ENCODE assay signal across 1 cellular context in the genomic region with DNA sequence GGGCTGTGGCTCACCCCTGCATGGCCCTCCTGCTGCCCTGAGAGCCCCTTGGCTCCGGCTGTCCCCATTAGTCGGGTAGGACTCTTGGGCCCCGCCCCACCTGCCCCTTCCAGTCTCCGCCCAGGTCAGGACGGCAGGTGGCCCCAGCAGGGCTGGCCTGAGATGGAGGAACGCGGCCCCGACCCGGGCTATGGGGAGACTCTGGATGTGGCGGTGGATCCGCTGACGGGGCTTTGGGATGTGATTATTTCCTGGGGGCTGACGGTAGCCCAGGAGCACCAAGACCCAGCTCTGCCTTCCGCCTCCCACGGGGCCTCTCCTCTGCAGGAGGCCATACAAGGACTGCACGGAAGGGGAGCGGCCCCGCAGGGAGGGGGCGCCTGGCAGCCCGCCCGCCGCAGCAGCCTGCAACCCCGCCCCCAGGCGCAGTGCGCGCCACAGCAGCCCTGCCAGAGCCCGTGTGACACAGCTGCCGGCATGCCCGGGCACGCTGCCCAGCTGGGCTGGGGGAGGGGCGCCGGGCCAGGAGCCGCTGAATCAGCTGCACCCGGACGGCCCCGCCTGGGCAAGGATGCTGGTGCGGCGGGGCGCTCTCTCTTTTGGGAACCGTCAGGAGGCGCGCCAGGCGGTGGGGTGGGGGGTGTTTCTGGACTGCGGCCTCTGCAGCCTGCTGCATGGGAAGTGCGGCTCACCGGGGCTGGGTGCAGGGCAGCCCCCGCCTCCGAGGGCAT.
A peak's percentile ranks its signal among the peaks of the same experiment; 100 is the strongest.
TF ChIP-seq lines count a peak whose summit lies in the region.

No MANE protein-coding gene starts in this region.

TF ChIP-seq in K562, 482 proteins besides CTCF, POLR2A, EP300 and RAD21 (continued from another document and continues in another):
- TF ChIP-seq, protein P1, sequence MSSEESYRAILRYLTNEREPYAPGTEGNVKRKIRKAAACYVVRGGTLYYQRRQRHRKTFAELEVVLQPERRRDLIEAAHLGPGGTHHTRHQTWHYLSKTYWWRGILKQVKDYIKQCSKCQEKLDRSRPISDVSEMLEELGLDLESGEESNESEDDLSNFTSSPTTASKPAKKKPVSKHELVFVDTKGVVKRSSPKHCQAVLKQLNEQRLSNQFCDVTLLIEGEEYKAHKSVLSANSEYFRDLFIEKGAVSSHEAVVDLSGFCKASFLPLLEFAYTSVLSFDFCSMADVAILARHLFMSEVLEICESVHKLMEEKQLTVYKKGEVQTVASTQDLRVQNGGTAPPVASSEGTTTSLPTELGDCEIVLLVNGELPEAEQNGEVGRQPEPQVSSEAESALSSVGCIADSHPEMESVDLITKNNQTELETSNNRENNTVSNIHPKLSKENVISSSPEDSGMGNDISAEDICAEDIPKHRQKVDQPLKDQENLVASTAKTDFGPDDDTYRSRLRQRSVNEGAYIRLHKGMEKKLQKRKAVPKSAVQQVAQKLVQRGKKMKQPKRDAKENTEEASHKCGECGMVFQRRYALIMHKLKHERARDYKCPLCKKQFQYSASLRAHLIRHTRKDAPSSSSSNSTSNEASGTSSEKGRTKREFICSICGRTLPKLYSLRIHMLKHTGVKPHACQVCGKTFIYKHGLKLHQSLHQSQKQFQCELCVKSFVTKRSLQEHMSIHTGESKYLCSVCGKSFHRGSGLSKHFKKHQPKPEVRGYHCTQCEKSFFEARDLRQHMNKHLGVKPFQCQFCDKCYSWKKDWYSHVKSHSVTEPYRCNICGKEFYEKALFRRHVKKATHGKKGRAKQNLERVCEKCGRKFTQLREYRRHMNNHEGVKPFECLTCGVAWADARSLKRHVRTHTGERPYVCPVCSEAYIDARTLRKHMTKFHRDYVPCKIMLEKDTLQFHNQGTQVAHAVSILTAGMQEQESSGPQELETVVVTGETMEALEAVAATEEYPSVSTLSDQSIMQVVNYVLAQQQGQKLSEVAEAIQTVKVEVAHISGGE (CRISPR knock-in tag; IDR thresholded peaks at IDR 0.05) = no peak
- TF ChIP-seq TAL1 (IDR thresholded peaks at IDR 0.05) = no peak
- TF ChIP-seq ZNF395 (CRISPR knock-in tag; IDR thresholded peaks at IDR 0.05) = peak; percentile 69; the same call in 1 of the 2 replicates
- no peak for TF ChIP-seq ZC3H4 (CRISPR knock-in tag; IDR thresholded peaks at IDR 0.05; ENCODE audit: borderline replicate concordance)
- TF ChIP-seq NFIX (CRISPR knock-in tag; IDR thresholded peaks at IDR 0.05; ENCODE audit: low read depth) = no peak
- 0 out of 2 replicates have a peak, but pooled peaks have one; percentile 19 for TF ChIP-seq ZBTB9 (CRISPR knock-in tag; IDR thresholded peaks at IDR 0.05)
- no peak for TF ChIP-seq ILK (tag; IDR thresholded peaks at IDR 0.05; ENCODE audit: borderline replicate concordance, low read depth)
- peak in 1 of 2 experiments; percentile 36; a peak in 1 of 4 replicates for TF ChIP-seq HDAC1 (IDR thresholded peaks at IDR 0.05)
- TF ChIP-seq POLR2H (tag; IDR thresholded peaks at IDR 0.05; ENCODE audit: low read depth) = no peak
- no peak for TF ChIP-seq ZNF316 (IDR thresholded peaks at IDR 0.05)
- TF ChIP-seq YBX1 (IDR thresholded peaks at IDR 0.05) = no peak
- no peak for TF ChIP-seq HOXB6 (CRISPR knock-in tag; IDR thresholded peaks at IDR 0.05; ENCODE audit: borderline replicate concordance)
- peak; percentile 51; the same call in 1 of the 2 replicates for TF ChIP-seq ATF7 (IDR thresholded peaks at IDR 0.05)
- peak; percentile 63 for TF ChIP-seq FIP1L1 (IDR thresholded peaks at IDR 0.05; ENCODE audit: low read depth, low read length, poor library complexity, severe bottlenecking)
- TF ChIP-seq SMARCB1 (IDR thresholded peaks at IDR 0.05; ENCODE audit: insufficient read length, low read depth) = no peak
- TF ChIP-seq SMARCE1 (IDR thresholded peaks at IDR 0.05) = no peak
- TF ChIP-seq NFYB (IDR thresholded peaks at IDR 0.05; ENCODE audit: extremely low read depth, insufficient read length) = no peak
- no peak for TF ChIP-seq ZNF668 (CRISPR knock-in tag; IDR thresholded peaks at IDR 0.05)
- TF ChIP-seq YY1 (IDR thresholded peaks at IDR 0.05; ENCODE audit: borderline replicate concordance in 1 of 3, control insufficient read depth in 1 of 3, extremely low read depth in 1 of 3, insufficient read depth in 3 of 3, insufficient read length in 1 of 3, insufficient replicate concordance in 2 of 3, low read depth in 1 of 3, low read length in 2 of 3) = peak in 2 of 3 experiments; percentile 22 to 58
- TF ChIP-seq CREB1 (IDR thresholded peaks at IDR 0.05) = no peak
- no peak for TF ChIP-seq CREB1 (CRISPR knock-in tag; IDR thresholded peaks at IDR 0.05)
- TF ChIP-seq HOMEZ (CRISPR knock-in tag; IDR thresholded peaks at IDR 0.05) = no peak
- no peak for TF ChIP-seq PHTF2 (CRISPR knock-in tag; IDR thresholded peaks at IDR 0.05)
- no peak for TF ChIP-seq PRMT5 (CRISPR knock-in tag; IDR thresholded peaks at IDR 0.05)
- peak; percentile 81 for TF ChIP-seq U2AF1 (optimal IDR thresholded peaks at IDR 0.05; ENCODE audit: low read depth, low read length)
- TF ChIP-seq MTA1 (IDR thresholded peaks at IDR 0.05; ENCODE audit: borderline replicate concordance) = no peak
- no peak for TF ChIP-seq MBD2 (IDR thresholded peaks at IDR 0.05; ENCODE audit: borderline replicate concordance, low read depth)
- peak; percentile 71; the same call in 1 of the 2 replicates for TF ChIP-seq MTA3 (IDR thresholded peaks at IDR 0.05; ENCODE audit: borderline replicate concordance)
- 0 out of 2 replicates have a peak, but pooled peaks have one; percentile 14 for TF ChIP-seq KLF13 (tag; IDR thresholded peaks at IDR 0.05; ENCODE audit: borderline replicate concordance, low read depth)
- TF ChIP-seq SIRT6 (IDR thresholded peaks at IDR 0.05; ENCODE audit: low read depth, low read length) = no peak
- peak; percentile 29; the same call in 1 of the 2 replicates for TF ChIP-seq ZFX (CRISPR knock-in tag; IDR thresholded peaks at IDR 0.05)
- peak; percentile 51; the same call in 1 of the 2 replicates for TF ChIP-seq ZNF740 (CRISPR knock-in tag; IDR thresholded peaks at IDR 0.05)
- no peak for TF ChIP-seq ZNF740 (tag; IDR thresholded peaks at IDR 0.05)
- no peak for TF ChIP-seq BRD9 (IDR thresholded peaks at IDR 0.05; ENCODE audit: low read depth, partially characterized antibody)
- TF ChIP-seq ARHGAP35 (IDR thresholded peaks at IDR 0.05; ENCODE audit: partially characterized antibody) = no peak
- TF ChIP-seq RFX1 (IDR thresholded peaks at IDR 0.05) = no peak
- peak; percentile 48 for TF ChIP-seq KDM5B (IDR thresholded peaks at IDR 0.05; ENCODE audit: insufficient replicate concordance, low read depth, low read length)
- TF ChIP-seq SRSF7 (optimal IDR thresholded peaks at IDR 0.05; ENCODE audit: low read depth, low read length) = no peak
- TF ChIP-seq PHF8 (IDR thresholded peaks at IDR 0.05; ENCODE audit: borderline replicate concordance, low read length) = peak; percentile 43; the same call in 1 of the 2 replicates
- TF ChIP-seq ATF1 (CRISPR knock-in tag; IDR thresholded peaks at IDR 0.05) = no peak
- TF ChIP-seq ATF1 (tag; IDR thresholded peaks at IDR 0.05) = peak; percentile 48; the same call in 1 of the 2 replicates
- TF ChIP-seq PTRF (tag; IDR thresholded peaks at IDR 0.05) = no peak
- TF ChIP-seq PURB (CRISPR knock-in tag; IDR thresholded peaks at IDR 0.05; ENCODE audit: low read depth) = no peak
- TF ChIP-seq TBP (optimal IDR thresholded peaks at IDR 0.05; ENCODE audit: low read depth, low read length) = peak; percentile 35
- TF ChIP-seq FOXP1 (CRISPR knock-in tag; IDR thresholded peaks at IDR 0.05) = no peak
- TF ChIP-seq MCM5 (IDR thresholded peaks at IDR 0.05; ENCODE audit: low read depth) = no peak
- peak; percentile 44; the same call in 1 of the 2 replicates for TF ChIP-seq KDM2B (CRISPR knock-in tag; IDR thresholded peaks at IDR 0.05)
- TF ChIP-seq PPARD (CRISPR knock-in tag; IDR thresholded peaks at IDR 0.05) = no peak
- TF ChIP-seq EGR1 (conservative IDR thresholded peaks at IDR 0.05) = peak; percentile 42
- TF ChIP-seq ZNF232 (CRISPR knock-in tag; IDR thresholded peaks at IDR 0.05) = no peak
- TF ChIP-seq, protein P2, sequence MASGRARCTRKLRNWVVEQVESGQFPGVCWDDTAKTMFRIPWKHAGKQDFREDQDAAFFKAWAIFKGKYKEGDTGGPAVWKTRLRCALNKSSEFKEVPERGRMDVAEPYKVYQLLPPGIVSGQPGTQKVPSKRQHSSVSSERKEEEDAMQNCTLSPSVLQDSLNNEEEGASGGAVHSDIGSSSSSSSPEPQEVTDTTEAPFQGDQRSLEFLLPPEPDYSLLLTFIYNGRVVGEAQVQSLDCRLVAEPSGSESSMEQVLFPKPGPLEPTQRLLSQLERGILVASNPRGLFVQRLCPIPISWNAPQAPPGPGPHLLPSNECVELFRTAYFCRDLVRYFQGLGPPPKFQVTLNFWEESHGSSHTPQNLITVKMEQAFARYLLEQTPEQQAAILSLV (tag; IDR thresholded peaks at IDR 0.05) = no peak
- TF ChIP-seq ZNF583 (CRISPR knock-in tag; IDR thresholded peaks at IDR 0.05) = no peak
- TF ChIP-seq, protein P3, sequence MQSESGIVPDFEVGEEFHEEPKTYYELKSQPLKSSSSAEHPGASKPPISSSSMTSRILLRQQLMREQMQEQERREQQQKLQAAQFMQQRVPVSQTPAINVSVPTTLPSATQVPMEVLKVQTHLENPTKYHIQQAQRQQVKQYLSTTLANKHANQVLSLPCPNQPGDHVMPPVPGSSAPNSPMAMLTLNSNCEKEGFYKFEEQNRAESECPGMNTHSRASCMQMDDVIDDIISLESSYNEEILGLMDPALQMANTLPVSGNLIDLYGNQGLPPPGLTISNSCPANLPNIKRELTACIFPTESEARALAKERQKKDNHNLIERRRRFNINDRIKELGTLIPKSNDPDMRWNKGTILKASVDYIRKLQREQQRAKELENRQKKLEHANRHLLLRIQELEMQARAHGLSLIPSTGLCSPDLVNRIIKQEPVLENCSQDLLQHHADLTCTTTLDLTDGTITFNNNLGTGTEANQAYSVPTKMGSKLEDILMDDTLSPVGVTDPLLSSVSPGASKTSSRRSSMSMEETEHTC (IDR thresholded peaks at IDR 0.05) = no peak
- no peak for TF ChIP-seq ZNF57 (CRISPR knock-in tag; IDR thresholded peaks at IDR 0.05)
- no peak for TF ChIP-seq HMGXB4 (CRISPR knock-in tag; IDR thresholded peaks at IDR 0.05)
- peak; percentile 93 for TF ChIP-seq NFIC (IDR thresholded peaks at IDR 0.05)
- TF ChIP-seq RHOXF2B (CRISPR knock-in tag; conservative IDR thresholded peaks at IDR 0.05) = no peak
